8 cellular contexts compared by ENCODE assay signal in the genomic region with DNA sequence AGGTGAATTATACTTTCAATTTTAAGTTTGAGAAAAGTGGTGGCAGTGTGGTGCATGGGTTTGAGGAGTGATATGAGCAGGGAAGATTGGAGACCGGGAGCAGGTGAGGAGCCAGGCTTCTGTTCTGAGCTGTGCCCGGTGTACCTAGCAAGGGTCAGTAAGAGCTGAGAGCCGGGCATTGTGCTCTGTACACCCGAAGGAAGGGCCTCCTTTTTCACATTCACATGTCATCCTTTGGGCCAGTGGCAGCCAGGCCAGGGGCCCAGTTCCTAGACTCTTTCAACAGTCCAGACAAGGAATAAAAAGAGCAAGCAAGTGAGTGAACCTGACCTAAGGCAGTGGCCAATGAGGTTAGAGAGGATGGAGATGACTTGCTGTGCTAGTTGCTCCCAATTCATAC. TPM values are rescaled to one million over a fixed set of nuclear protein-coding genes. Genes with fewer than 3 reads are reported as not detected.
DNase-seq lines count a peak whose midpoint lies in the region; ATAC-seq and TF ChIP-seq lines count a peak whose summit lies in the region.

No MANE protein-coding gene starts in this region.

- DNase-seq in epithelial cell of prostate (ENCODE audit: low read depth, low spot score), result no peak
- no peak for DNase-seq in stimulated activated naive B cell treated with anti-CD40 and anti-IgM and Interleukin-4, amounts not matched to agents 10 μg/mL and 1 μg/mL and 100 μg/mL, for 72 hours
- no peak for DNase-seq in activated CD4-positive, alpha-beta memory T cell treated with anti-CD3 and anti-CD28 coated beads, Interleukin-2, amount 10 ng/mL, durations not matched to agents 7 days and 5 days
- no peak for DNase-seq in NCI-H1694 treated with DMSO at 0.1 percent for 48 hours (lab: John Stamatoyannopoulos, UW)
- no peak for DNase-seq in foreskin fibroblast
- DNase-seq in activated CD8-positive, alpha-beta memory T cell treated with anti-CD3 and anti-CD28 coated beads for 24 hours, result no peak

- peaks cover 15 to 22% of the 10 kb centered on the region in 2 donors for H3K4me1 Mint-ChIP-seq in stimulated activated naive B cell treated with anti-CD40 and anti-IgM and Interleukin-4, amounts not matched to agents 10 μg/mL and 1 μg/mL and 100 μg/mL, for 72 hours
- H3K4me1 Mint-ChIP-seq in activated CD4-positive, alpha-beta memory T cell treated with anti-CD3 and anti-CD28 coated beads, Interleukin-2, amount 10 ng/mL, durations not matched to agents 7 days and 5 days, result peaks cover 17% of the 10 kb centered on the region

- H3K79me2 ChIP-seq in Loucy (ENCODE audit: insufficient read depth, low read length), result no peaks in the 10 kb centered on the region

- H3K27me3 Mint-ChIP-seq in stimulated activated naive B cell treated with anti-CD40 and anti-IgM and Interleukin-4, amounts not matched to agents 10 μg/mL and 1 μg/mL and 100 μg/mL, for 72 hours, result peaks cover 0 to 12% of the 10 kb centered on the region in 2 donors
- H3K27me3 Mint-ChIP-seq in activated CD4-positive, alpha-beta memory T cell treated with anti-CD3 and anti-CD28 coated beads, Interleukin-2, amount 10 ng/mL, durations not matched to agents 7 days and 5 days, result peaks cover 13% of the 10 kb centered on the region

- H3K4me1 ChIP-seq in Loucy (ENCODE audit: insufficient read depth, low read length, poor library complexity, severe bottlenecking), result peaks cover 12% of the 10 kb centered on the region

- POLR2A ChIA-PET in activated CD4-positive, alpha-beta memory T cell treated with anti-CD3 and anti-CD28 coated beads, Interleukin-2, amount 10 ng/mL, durations not matched to agents 7 days and 5 days (lab: Charles Lee), result interaction anchor here (0.9 to 1.7 kb wide), 13 partner anchors 9 to 840 kb away, joined by 3 to 7 read pairs (median 4); a partner anchor contains a TSS

- H3K9ac ChIP-seq in Loucy (ENCODE audit: low read depth, low read length, poor library complexity, severe bottlenecking), result peak overlapping the region; percentile 40

- peak overlapping the region; percentile 59 for H3K4me3 ChIP-seq in Loucy (ENCODE audit: low read length, poor library complexity, severe bottlenecking)
- no peak overlapping the region for H3K4me3 ChIP-seq in foreskin fibroblast (ENCODE audit: low read depth in 1 of 2, low read length in 2 of 2)

- H3K4me3 Mint-ChIP-seq in stimulated activated naive B cell treated with anti-CD40 and anti-IgM and Interleukin-4, amounts not matched to agents 10 μg/mL and 1 μg/mL and 100 μg/mL, for 72 hours, result peak overlapping the region in 1 of 2 donors; percentile 78
- H3K4me3 Mint-ChIP-seq in activated CD4-positive, alpha-beta memory T cell treated with anti-CD3 and anti-CD28 coated beads, Interleukin-2, amount 10 ng/mL, durations not matched to agents 7 days and 5 days, result no peak overlapping the region

- no peaks in the 10 kb centered on the region for H3K36me3 ChIP-seq in Loucy (ENCODE audit: insufficient read depth, low read length)

- H3K36me3 Mint-ChIP-seq in stimulated activated naive B cell treated with anti-CD40 and anti-IgM and Interleukin-4, amounts not matched to agents 10 μg/mL and 1 μg/mL and 100 μg/mL, for 72 hours, result peaks cover 0 to 5% of the 10 kb centered on the region in 2 donors
- H3K36me3 Mint-ChIP-seq in activated CD4-positive, alpha-beta memory T cell treated with anti-CD3 and anti-CD28 coated beads, Interleukin-2, amount 10 ng/mL, durations not matched to agents 7 days and 5 days (ENCODE audit: low read depth), result peaks cover 4% of the 10 kb centered on the region

- no peaks in the 10 kb centered on the region for H3F3A ChIP-seq in Loucy (ENCODE audit: low read depth)

- no peaks in the 10 kb centered on the region for H3K27me3 ChIP-seq in Loucy (ENCODE audit: insufficient read depth, low read length, poor library complexity, severe bottlenecking)

- H3K9me3 ChIP-seq in Loucy (ENCODE audit: insufficient read depth, low read depth, low read length), result no peaks in the 10 kb centered on the region

- peak overlapping the region; percentile 13 for H3K27ac ChIP-seq in epithelial cell of prostate

- CTCF ChIA-PET in activated CD4-positive, alpha-beta memory T cell treated with anti-CD3 and anti-CD28 coated beads, Interleukin-2, amount 10 ng/mL, durations not matched to agents 7 days and 5 days (lab: Charles Lee), result interaction anchor here (0.6 to 3.7 kb wide), 55 partner anchors 9 to 1050 kb away, joined by 3 to 62 read pairs (median 4); a partner anchor contains a TSS

- no peaks in the 10 kb centered on the region for H4K20me1 ChIP-seq in Loucy (ENCODE audit: insufficient read depth, low read length, poor library complexity, severe bottlenecking)

- H3K4me2 ChIP-seq in Loucy (ENCODE audit: low read depth, low read length, poor library complexity, severe bottlenecking), result peak overlapping the region; percentile 76

- peaks cover 0 to 3% of the 10 kb centered on the region in 2 donors for H3K9me3 Mint-ChIP-seq in stimulated activated naive B cell treated with anti-CD40 and anti-IgM and Interleukin-4, amounts not matched to agents 10 μg/mL and 1 μg/mL and 100 μg/mL, for 72 hours
- peaks cover 2% of the 10 kb centered on the region for H3K9me3 Mint-ChIP-seq in activated CD4-positive, alpha-beta memory T cell treated with anti-CD3 and anti-CD28 coated beads, Interleukin-2, amount 10 ng/mL, durations not matched to agents 7 days and 5 days

- no peaks in the 10 kb centered on the region for H3K9me2 ChIP-seq in Loucy (replicated peaks; ENCODE audit: low read depth, low read length)

- peak overlapping the region; percentile 0 for H3K27ac Mint-ChIP-seq in stimulated activated naive B cell treated with anti-CD40 and anti-IgM and Interleukin-4, amounts not matched to agents 10 μg/mL and 1 μg/mL and 100 μg/mL, for 72 hours
- H3K27ac Mint-ChIP-seq in activated CD4-positive, alpha-beta memory T cell treated with anti-CD3 and anti-CD28 coated beads, Interleukin-2, amount 10 ng/mL, durations not matched to agents 7 days and 5 days, result no peak overlapping the region

- H2AFZ ChIP-seq in Loucy (ENCODE audit: low read length), result peak overlapping the region; percentile 96

- TF ChIP-seq CTCF in Loucy (conservative IDR thresholded peaks at IDR 0.05; ENCODE audit: low read length), result no peak
- no peak for TF ChIP-seq CTCF in foreskin fibroblast (IDR thresholded peaks at IDR 0.05; ENCODE audit: low read depth, low read length)

- peak; percentile 3 for ATAC-seq in GM18907 (IDR thresholded peaks at IDR 0.05; ENCODE audit: unreplicated experiment)
- ATAC-seq in stimulated activated naive B cell treated with anti-CD40 and anti-IgM and Interleukin-4, amounts not matched to agents 10 μg/mL and 1 μg/mL and 100 μg/mL, for 72 hours (replicated peaks), result peak; percentile 12 to 14

RNA-seq across cellular contexts. Expression of a gene that starts 5.1 kb away (rescaled TPM):
- total RNA-seq in activated CD4-positive, alpha-beta memory T cell treated with anti-CD3 and anti-CD28 coated beads, Interleukin-2, amount 10 ng/mL, durations not matched to agents 7 days and 5 days, result 100 to 1,000 TPM; 194 to 195 TPM
